Comparison of ENCODE assay signal across 8 cellular contexts in the genomic region with DNA sequence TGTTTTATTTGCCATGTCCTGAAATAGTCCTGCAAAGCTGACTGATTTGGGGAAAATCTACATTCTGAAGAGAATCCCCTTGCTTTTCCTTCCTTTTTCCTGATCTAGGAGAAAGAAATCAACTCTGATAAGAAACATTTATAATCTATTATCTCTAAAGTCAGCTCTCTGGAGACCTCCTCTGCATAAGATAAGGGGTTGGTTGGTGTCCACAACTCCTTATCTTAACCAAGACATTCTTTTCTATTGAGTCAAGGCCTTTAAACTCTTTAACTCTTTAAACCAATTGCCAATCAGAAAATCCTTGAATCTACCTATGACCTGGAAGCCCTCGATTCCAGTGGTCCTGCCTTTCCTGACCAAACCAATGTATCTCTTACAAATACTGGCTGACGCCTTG.
"Had no signal": no experiment of that assay in that cellular context is flagged by ENCODE, and none has a peak within 500 bp of the region (broad histone marks: within the 10 kb centered on the region; RNA-seq: fewer than 3 reads in every experiment).

No MANE protein-coding gene starts in this region.

- H3K36me3 ChIP-seq: sigmoid colon, upper lobe of left lung had no signal

- DNase-seq: cortex of kidney had no signal

- H3K27ac Mint-ChIP-seq: activated CD4-positive, alpha-beta memory T cell treated with anti-CD3 and anti-CD28 coated beads for 36 hours; activated naive CD8-positive, alpha-beta T cell treated with anti-CD3 and anti-CD28 coated beads, Interleukin-2, amount 50 U/mL, for 24 hours; activated T-cell treated with anti-CD3 and anti-CD28 coated beads, Interleukin-2, amount 50 U/mL, for 72 hours; nephron had no signal

- H3K36me3 Mint-ChIP-seq: activated CD4-positive, alpha-beta memory T cell treated with anti-CD3 and anti-CD28 coated beads for 36 hours had no signal

- H3K9me3 ChIP-seq: sigmoid colon, upper lobe of left lung had no signal

- H3K27me3 ChIP-seq: sigmoid colon, upper lobe of left lung had no signal

- H3K4me3 ChIP-seq: sigmoid colon, upper lobe of left lung had no signal

- H3K9me3 Mint-ChIP-seq: activated CD4-positive, alpha-beta memory T cell treated with anti-CD3 and anti-CD28 coated beads for 36 hours; activated naive CD8-positive, alpha-beta T cell treated with anti-CD3 and anti-CD28 coated beads, Interleukin-2, amount 50 U/mL, for 24 hours; activated T-cell treated with anti-CD3 and anti-CD28 coated beads, Interleukin-2, amount 50 U/mL, for 72 hours; nephron had no signal

- H3K4me1 Mint-ChIP-seq: nephron had no signal

- H3K27ac ChIP-seq: epithelial cell of prostate, sigmoid colon, upper lobe of left lung had no signal

- H3K4me3 Mint-ChIP-seq: activated CD4-positive, alpha-beta memory T cell treated with anti-CD3 and anti-CD28 coated beads for 36 hours; activated naive CD8-positive, alpha-beta T cell treated with anti-CD3 and anti-CD28 coated beads, Interleukin-2, amount 50 U/mL, for 24 hours; activated T-cell treated with anti-CD3 and anti-CD28 coated beads, Interleukin-2, amount 50 U/mL, for 72 hours; nephron had no signal

- H3K4me1 ChIP-seq: sigmoid colon had no signal
